Comparison of ENCODE assay signal across 26 cellular contexts in genomic region chr13:52994051-52994450, GRCh38. TPM values are rescaled to one million over a fixed set of nuclear protein-coding genes. Genes with fewer than 3 reads are reported as not detected.
"Had no signal": no experiment of that assay in that cellular context is flagged by ENCODE, and none has a peak within 500 bp of the region (broad histone marks: within the 10 kb centered on the region; RNA-seq: fewer than 3 reads in every experiment).

No MANE protein-coding gene starts in this region.

- H3K9me3 Mint-ChIP-seq: dendritic cell treated with granulocyte-macrophage colony-stimulating factor and Interleukin-4, amounts not matched to agents 40 ng/mL and 50 ng/mL, for 4 days; endodermal cell; memory B cell; nephron; stimulated activated memory B cell treated with anti-CD40 and anti-IgM and Interleukin-4, amounts not matched to agents 10 μg/mL and 1 μg/mL and 100 μg/mL, for 72 hours; type B pancreatic cell had no signal

- FAIRE-seq: kidney had no signal

- H3K27ac Mint-ChIP-seq: dendritic cell treated with granulocyte-macrophage colony-stimulating factor and Interleukin-4, amounts not matched to agents 40 ng/mL and 50 ng/mL, for 4 days; endodermal cell; memory B cell; stimulated activated memory B cell treated with anti-CD40 and anti-IgM and Interleukin-4, amounts not matched to agents 10 μg/mL and 1 μg/mL and 100 μg/mL, for 72 hours; type B pancreatic cell had no signal

- H3K9me3 ChIP-seq: colonic mucosa, gastrocnemius medialis, ovary, psoas muscle, sigmoid colon, testis, tibial artery had no signal

- DNase-seq: colonic mucosa; effector CD8-positive, alpha-beta T cell; endodermal cell; foreskin fibroblast; gastrocnemius medialis; head of caudate nucleus; kidney; occipital lobe; ovary; posterior cingulate gyrus; psoas muscle; right cardiac atrium; sigmoid colon; stimulated activated CD4-positive, alpha-beta T cell treated with anti-CD3 and anti-CD28 coated beads, Interleukin-4, amount 100 ng/mL, for 4 hours; stimulated activated naive CD8-positive, alpha-beta T cell treated with anti-CD3 and anti-CD28 coated beads, Interleukin-15, Interleukin-2, amounts not matched to agents 100 U/mL and 50 U/mL, for 24 hours; substantia nigra; testis; tibial artery had no signal

- H3K4me1 Mint-ChIP-seq: memory B cell; stimulated activated memory B cell treated with anti-CD40 and anti-IgM and Interleukin-4, amounts not matched to agents 10 μg/mL and 1 μg/mL and 100 μg/mL, for 72 hours had no signal

- H3K4me1 ChIP-seq: colonic mucosa, gastrocnemius medialis, psoas muscle, sigmoid colon, testis, tibial artery had no signal

- H3K36me3 Mint-ChIP-seq: memory B cell; stimulated activated memory B cell treated with anti-CD40 and anti-IgM and Interleukin-4, amounts not matched to agents 10 μg/mL and 1 μg/mL and 100 μg/mL, for 72 hours; type B pancreatic cell had no signal

- H3K36me3 ChIP-seq: colonic mucosa, gastrocnemius medialis, ovary, sigmoid colon, tibial artery had no signal

- H3K27me3 ChIP-seq: colonic mucosa, gastrocnemius medialis, ovary, sigmoid colon, testis, tibial artery had no signal

- H3K27me3 Mint-ChIP-seq: type B pancreatic cell had no signal

- H3K4me3 ChIP-seq: colonic mucosa, gastrocnemius medialis, lung, ovary, psoas muscle, sigmoid colon, testis, tibial artery had no signal

- H3K27ac ChIP-seq: colonic mucosa, epithelial cell of prostate, gastrocnemius medialis, ovary, psoas muscle, sigmoid colon, testis, tibial artery had no signal

- H3K4me3 Mint-ChIP-seq: dendritic cell treated with granulocyte-macrophage colony-stimulating factor and Interleukin-4, amounts not matched to agents 40 ng/mL and 50 ng/mL, for 4 days; endodermal cell; memory B cell; nephron; stimulated activated memory B cell treated with anti-CD40 and anti-IgM and Interleukin-4, amounts not matched to agents 10 μg/mL and 1 μg/mL and 100 μg/mL, for 72 hours; type B pancreatic cell had no signal

RNA-seq across cellular contexts. Expression of gene OLFM4, which starts 34.6 kb away (rescaled TPM):
- total RNA-seq: endodermal cell, glomerular endothelial cell had no signal
